Comparison of ENCODE assay signal across 1 cellular context in genomic region chr16:51151435-51151950, GRCh38.
TF ChIP-seq lines count a peak whose summit lies in the region.

No MANE protein-coding gene starts in this region.

TF ChIP-seq in HepG2, 621 proteins besides CTCF, POLR2A, EP300 and RAD21 (continued from another document):
- TF ChIP-seq ZXDC (CRISPR knock-in tag; IDR thresholded peaks at IDR 0.05): no peak
- TF ChIP-seq HBP1 (CRISPR knock-in tag; IDR thresholded peaks at IDR 0.05; ENCODE audit: low read depth): no peak
- TF ChIP-seq ZNF512 (CRISPR knock-in tag; IDR thresholded peaks at IDR 0.05): no peak
- no peak for TF ChIP-seq ZSCAN25 (CRISPR knock-in tag; IDR thresholded peaks at IDR 0.05)
- peak; percentile 39; the same call in 1 of the 2 replicates for TF ChIP-seq PRDM10 (CRISPR knock-in tag; IDR thresholded peaks at IDR 0.05; ENCODE audit: low read depth)
- TF ChIP-seq GLMP (CRISPR knock-in tag; IDR thresholded peaks at IDR 0.05; ENCODE audit: borderline replicate concordance): no peak
- no peak for TF ChIP-seq ARID2 (CRISPR knock-in tag; IDR thresholded peaks at IDR 0.05; ENCODE audit: borderline replicate concordance)
- peak; percentile 75 for TF ChIP-seq MED8 (CRISPR knock-in tag; IDR thresholded peaks at IDR 0.05; ENCODE audit: insufficient replicate concordance)
- TF ChIP-seq ZNF430 (CRISPR knock-in tag; IDR thresholded peaks at IDR 0.05): no peak
- TF ChIP-seq AFF4 (CRISPR knock-in tag; IDR thresholded peaks at IDR 0.05): no peak
- TF ChIP-seq ZNF776 (CRISPR knock-in tag; IDR thresholded peaks at IDR 0.05): no peak
